In the genomic region with DNA sequence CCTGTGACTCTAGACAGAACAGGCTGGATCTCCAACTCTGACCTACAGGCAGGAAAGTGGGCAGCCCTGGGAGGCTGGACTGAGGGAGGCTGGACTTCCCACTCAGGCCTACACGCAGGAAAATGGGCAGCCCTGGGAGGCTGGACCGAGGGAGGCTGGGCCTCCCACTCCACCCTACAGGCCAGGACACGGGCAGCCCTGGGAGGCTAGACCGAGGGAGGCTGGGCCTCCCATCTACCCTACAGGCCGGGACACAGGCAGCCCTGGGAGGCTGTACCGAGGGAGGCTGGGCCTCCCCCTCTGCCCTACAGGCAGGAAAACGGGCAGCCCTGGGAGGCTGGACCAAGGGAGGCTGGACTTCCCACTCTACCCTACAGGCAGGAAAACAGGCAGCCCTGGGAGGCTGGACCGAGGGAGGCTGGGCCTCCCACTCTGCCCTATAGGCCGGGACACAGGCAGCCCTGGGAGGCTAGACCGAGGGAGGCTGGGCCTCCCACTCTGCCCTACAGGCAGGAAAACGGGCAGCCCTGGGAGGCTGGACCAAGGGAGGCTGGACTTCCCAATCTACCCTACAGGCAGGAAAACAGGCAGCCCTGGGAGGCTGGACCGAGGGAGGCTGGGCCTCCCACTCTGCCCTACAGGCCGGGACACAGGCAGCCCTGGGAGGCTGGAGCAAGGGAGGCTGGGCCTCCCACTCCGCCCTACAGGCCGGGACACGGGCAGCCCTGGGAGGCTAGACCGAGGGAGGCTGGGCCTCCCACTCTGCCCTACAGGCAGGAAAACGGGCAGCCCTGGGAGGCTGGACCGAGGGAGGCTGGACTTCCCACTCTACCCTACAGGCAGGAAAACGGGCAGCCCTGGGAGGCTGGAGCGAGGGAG, we compare ENCODE assay signal across 1 cellular context. TPM values are rescaled to one million over a fixed set of nuclear protein-coding genes. Genes with fewer than 3 reads are reported as not detected.
"Had no signal": no experiment of that assay in that cellular context is flagged by ENCODE, and none has a peak within 500 bp of the region (broad histone marks: within the 10 kb centered on the region; RNA-seq: fewer than 3 reads in every experiment).

No MANE protein-coding gene starts in this region.

RNA-seq across cellular contexts. Expression of gene C1QTNF12, which starts 1.8 kb away (rescaled TPM):
- total RNA-seq: frontal cortex had no signal
